ENCODE assay signal across 16 cellular contexts in genomic region chr4:1213336-1213995, GRCh38.
"Had no signal": no experiment of that assay in that cellular context is flagged by ENCODE, and none has a peak within 500 bp of the region (broad histone marks: within the 10 kb centered on the region; RNA-seq: fewer than 3 reads in every experiment).

No MANE protein-coding gene starts in this region.

- H3K27ac ChIP-seq: heart right ventricle, lower lobe of right lung, parathyroid adenoma had no signal

- ATAC-seq: activated CD8-positive, alpha-beta memory T cell treated with anti-CD3 and anti-CD28 coated beads, Interleukin-2, amount 10 ng/mL, durations not matched to agents 7 days and 5 days; activated T-helper 17 cell treated with anti-CD3 and anti-CD28 coated beads, Interleukin-2, amount 50 U/mL, for 72 hours; heart right ventricle; lower lobe of right lung; natural killer cell treated with Interleukin-12 subunit alpha and Interleukin-12 subunit beta and Interleukin-15 and Interleukin-18, amount 100 ng/mL, for 72 hours; T-cell had no signal

- H3K4me3 ChIP-seq: heart right ventricle, lower lobe of right lung had no signal

- H3K9ac ChIP-seq: parathyroid adenoma had no signal

- H3K9me3 ChIP-seq: heart right ventricle, lower lobe of right lung had no signal

- DNase-seq: activated CD4-positive, alpha-beta memory T cell treated with anti-CD3 and anti-CD28 coated beads, Interleukin-2, amount 10 ng/mL, durations not matched to agents 7 days and 5 days; activated CD4-positive, alpha-beta T cell treated with anti-CD3 and anti-CD28 coated beads for 48 hours; activated CD4-positive, CD25-positive, alpha-beta regulatory T cell; activated CD8-positive, alpha-beta memory T cell treated with anti-CD3 and anti-CD28 coated beads, Interleukin-2, amount 10 ng/mL, durations not matched to agents 7 days and 5 days; activated naive CD4-positive, alpha-beta T cell treated with Interleukin-2 at 50 U/mL for 16 hours; activated naive CD8-positive, alpha-beta T cell treated with anti-CD3 and anti-CD28 coated beads, Interleukin-2, amount 10 ng/mL, durations not matched to agents 7 days and 5 days; amygdala; caudate nucleus; immature natural killer cell; stimulated activated naive CD4-positive, alpha-beta T cell; T-cell had no signal

- H3K27me3 ChIP-seq: heart right ventricle had no signal

- H2AFZ ChIP-seq: parathyroid adenoma had no signal
